ENCODE assay signal across 19 cellular contexts in the genomic region with DNA sequence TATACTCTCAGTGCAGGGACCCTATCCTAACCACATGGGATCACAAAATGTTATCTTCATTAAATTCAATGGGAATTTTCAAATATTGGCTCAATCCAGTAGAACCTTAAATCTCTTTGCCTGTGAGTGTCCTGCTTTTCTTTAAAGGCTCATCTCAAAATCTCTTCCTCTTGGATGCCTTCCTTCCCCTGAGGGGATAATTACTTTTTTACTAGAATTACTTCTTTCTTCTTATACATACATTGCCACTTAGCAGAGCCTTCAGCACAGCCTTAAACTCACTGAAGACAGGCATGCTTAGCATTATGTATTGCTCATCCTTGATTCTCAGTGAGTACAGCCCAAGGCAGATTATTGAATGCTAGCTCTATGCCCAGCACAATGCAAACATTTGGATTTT.
"Had no signal": no experiment of that assay in that cellular context is flagged by ENCODE, and none has a peak within 500 bp of the region (broad histone marks: within the 10 kb centered on the region; RNA-seq: fewer than 3 reads in every experiment).

No MANE protein-coding gene starts in this region.

- H3K4me3 Mint-ChIP-seq: endodermal cell, naive B cell, nephron had no signal

- H3K27ac Mint-ChIP-seq: endodermal cell, naive B cell, nephron had no signal

- H3K4me3 ChIP-seq: colonic mucosa, hepatocyte, sigmoid colon, skin epidermis, stomach, thoracic aorta had no signal

- H3K36me3 ChIP-seq: colonic mucosa, sigmoid colon, stomach, thoracic aorta had no signal

- H3K9me3 Mint-ChIP-seq: nephron had no signal

- H3K27me3 ChIP-seq: colonic mucosa, hepatocyte, sigmoid colon, stomach had no signal

- H3K9me3 ChIP-seq: colonic mucosa, sigmoid colon, thoracic aorta had no signal

- H3K36me3 Mint-ChIP-seq: naive B cell had no signal

- H3K27me3 Mint-ChIP-seq: naive B cell had no signal

- H3K27ac ChIP-seq: colonic mucosa, hepatocyte, sigmoid colon, skin epidermis, stomach, thoracic aorta had no signal

- DNase-seq: colonic mucosa; effector CD4-positive, alpha-beta T cell; endodermal cell; foreskin melanocyte; head of caudate nucleus; mesendoderm; naive B cell; posterior cingulate gyrus; sigmoid colon; stimulated activated CD4-positive, alpha-beta T cell treated with anti-CD3 and anti-CD28 coated beads, Interleukin-2, amount 100 ng/mL, for 24 hours; stimulated activated CD4-positive, alpha-beta T cell treated with anti-CD3 and anti-CD28 coated beads, Interleukin-4, amount 100 ng/mL, for 4 hours; stimulated activated naive CD4-positive, alpha-beta T cell; stomach; substantia nigra; trophoblast cell had no signal

- H3K4me1 Mint-ChIP-seq: naive B cell had no signal

- H3K4me1 ChIP-seq: colonic mucosa, sigmoid colon, stomach had no signal
